8 cellular contexts compared by ENCODE assay signal in genomic region chr2:27320958-27321543, GRCh38. TPM values are rescaled to one million over a fixed set of nuclear protein-coding genes. Genes with fewer than 3 reads are reported as not detected.
DNase-seq lines count a peak whose midpoint lies in the region; ATAC-seq, FAIRE-seq and TF ChIP-seq lines count a peak whose summit lies in the region.

No MANE protein-coding gene starts in this region.

- H3K27ac Mint-ChIP-seq in immature natural killer cell = peak overlapping the region in 2 of 6 donors; percentile 49 to 99

- DNase-seq in D721Med (ENCODE audit: insufficient read length, low spot score) (peak; percentile 45), astrocyte of the spinal cord (ENCODE audit: low read depth, low spot score) (peak; percentile 97), islet precursor cell (peak; percentile 99), ureter (ENCODE audit: low spot score) (peak; percentile 62), immature natural killer cell (no peak)

- ATAC-seq in GM21515 (IDR thresholded peaks at IDR 0.05; ENCODE audit: unreplicated experiment) (no peak), GM18502 (IDR thresholded peaks at IDR 0.05; ENCODE audit: poor library complexity, unreplicated experiment) (no peak)

- H3K36me3 Mint-ChIP-seq in immature natural killer cell = peaks cover 0 to 5% (median 5%) of the 10 kb centered on the region in 3 donors

- peaks cover 2 to 4% (median 2%) of the 10 kb centered on the region in 3 donors for H3K27me3 Mint-ChIP-seq in immature natural killer cell (ENCODE audit: low read depth in 3 of 3)

- no peak overlapping the region for H3K4me3 ChIP-seq in astrocyte of the spinal cord (ENCODE audit: low read depth, low read length)

- in situ Hi-C loops in astrocyte of the spinal cord (cut with HindIII; ENCODE audit: low sequenced_read_pairs) = no loop called here

- peak; percentile 16 for TF ChIP-seq CTCF in D721Med (IDR thresholded peaks at IDR 0.05; ENCODE audit: insufficient read depth, missing control alignments)
- TF ChIP-seq CTCF in LNCAP (IDR thresholded peaks at IDR 0.05) = peak; percentile 49; the same call in 1 of the 2 replicates
- TF ChIP-seq CTCF in astrocyte of the spinal cord (IDR thresholded peaks at IDR 0.05; ENCODE audit: low read depth, low read length) = peak; percentile 68

- no peak for FAIRE-seq in D721Med (lab: Jason Lieb, UNC)

- peak overlapping the region in 1 of 5 donors; percentile 1 for H3K4me3 Mint-ChIP-seq in immature natural killer cell

- H3K4me1 Mint-ChIP-seq in immature natural killer cell = peaks cover 23 to 36% of the 10 kb centered on the region in 2 donors

- no peaks in the 10 kb centered on the region for H3K9me3 Mint-ChIP-seq in immature natural killer cell

RNA-seq across cellular contexts. Expression of gene MPV17, which starts 1.8 kb away (rescaled TPM):
- total RNA-seq in ureter = 77.1 TPM
- polyA plus RNA-seq in immature natural killer cell = 100 to 1,000 TPM; 101 to 276 (median 130) TPM

RNA-seq across cellular contexts. Expression of gene UCN, which starts 12.8 kb away (rescaled TPM):
- 0.68 TPM for total RNA-seq in ureter
- under 1 TPM in 1 of 3 donors, not detected in 2; 0.66 TPM for polyA plus RNA-seq in immature natural killer cell

RNA-seq across cellular contexts. Expression of gene GTF3C2, which starts 35.5 kb away (rescaled TPM):
- 109 TPM for total RNA-seq in ureter
- 10 to 100 TPM; 22.1 to 43.7 (median 34.7) TPM for polyA plus RNA-seq in immature natural killer cell

RNA-seq across cellular contexts. Expression of gene TRIM54, which starts 38.8 kb away (rescaled TPM):
- 0.18 TPM for total RNA-seq in ureter
- under 1 TPM; 0.12 to 0.49 (median 0.48) TPM for polyA plus RNA-seq in immature natural killer cell

RNA-seq across cellular contexts. Expression of gene DNAJC5G, which starts 45.8 kb away (rescaled TPM):
- not detected for total RNA-seq in ureter
- polyA plus RNA-seq in immature natural killer cell = not detected

Comparison
In these comparisons a context has a peak if more than half of its experiments do, and no peak if none do; other contexts are left out.
1. DNase-seq: peak in D721Med (single experiment), astrocyte of the spinal cord (single experiment), islet precursor cell (single experiment) and ureter (single experiment); none in immature natural killer cell (0 of 3).
2. CTCF ChIP-seq: peak in every context shown above with its lines; median percentile 68 in astrocyte of the spinal cord; 49 in LNCAP; 16 in D721Med.